In the genomic region with DNA sequence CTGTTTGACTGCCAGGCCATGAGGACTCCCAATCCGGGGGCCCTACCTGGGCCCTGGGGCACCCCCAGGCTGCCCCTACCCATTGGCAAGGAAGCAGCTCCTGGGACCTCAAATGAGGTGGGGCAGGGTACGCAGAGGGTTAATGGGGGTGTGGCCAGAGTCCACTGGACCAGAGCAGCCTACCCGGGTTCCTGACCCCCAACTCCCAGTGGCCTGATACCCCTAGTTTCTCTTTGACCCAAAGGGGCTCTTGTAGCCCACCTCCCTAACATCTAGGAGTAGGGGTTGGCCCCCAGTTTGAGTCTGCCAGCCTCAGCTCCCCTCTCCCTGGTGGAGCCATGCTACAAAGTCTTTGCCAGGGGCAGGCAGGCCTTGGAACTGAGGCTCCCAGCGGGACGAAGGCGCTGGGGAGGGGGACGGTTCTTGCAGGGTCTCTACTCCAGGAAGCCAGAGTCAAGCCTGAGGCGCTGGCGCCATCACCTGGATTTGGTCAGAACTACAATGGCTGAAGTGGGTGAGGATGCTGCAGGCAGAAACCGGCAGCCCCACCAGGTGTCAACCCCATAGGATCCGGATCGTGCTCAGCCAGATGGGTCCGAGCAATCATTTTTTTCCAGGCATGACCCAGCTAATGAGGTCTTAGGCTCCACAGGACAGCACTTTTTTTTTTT, we compare ENCODE assay signal across 8 cellular contexts. TPM values are rescaled to one million over a fixed set of nuclear protein-coding genes. Genes with fewer than 3 reads are reported as not detected.
DNase-seq lines count a peak whose midpoint lies in the region; ATAC-seq, FAIRE-seq and TF ChIP-seq lines count a peak whose summit lies in the region.

No MANE protein-coding gene starts in this region.

- H3K9ac ChIP-seq in OCI-LY3 (ENCODE audit: low read length): no peak overlapping the region

- H2AFZ ChIP-seq in OCI-LY3 (ENCODE audit: low read depth, low read length): no peak overlapping the region

- TF ChIP-seq POLR2A in prostate gland (IDR thresholded peaks at IDR 0.05): no peak

- ATAC-seq in HG03439 (IDR thresholded peaks at IDR 0.05; ENCODE audit: unreplicated experiment): no peak

- H3K4me3 ChIP-seq in HAP-1 (no peak overlapping the region), OCI-LY3 (ENCODE audit: low read length) (no peak overlapping the region), prostate gland (no peak overlapping the region)

- no peak for FAIRE-seq in urothelium cell line (lab: Jason Lieb, UNC)

- in situ Hi-C loops in HAP-1 (cut with MboI; ENCODE audit: low sequenced_read_pairs): loop anchor here (5.0 kb wide), 1 partner anchor 50 kb away; no protein-coding TSS in a partner anchor

- 20% methylated on average over 12 of the region's 13 CpGs for WGBS in prostate gland

- no peak overlapping the region for H3K4me2 ChIP-seq in OCI-LY3 (ENCODE audit: low read length)

- DNase-seq in Ammon's horn (ENCODE audit: low spot score): peak; percentile 90
- peak; percentile 78 to 94 for DNase-seq in HAP-1 (ENCODE audit: low spot score in 2 of 2)
- peak; percentile 28 for DNase-seq in activated effector memory CD4-positive, alpha-beta T cell treated with Interleukin-2 at 50 U/mL for 16 hours
- peak; percentile 95 for DNase-seq in globus pallidus (ENCODE audit: low spot score)
- peak; percentile 11 for DNase-seq in prostate gland (ENCODE audit: low spot score)
- DNase-seq in urothelium cell line (ENCODE audit: low spot score): no peak

- H4K20me1 ChIP-seq in OCI-LY3 (ENCODE audit: insufficient read depth, low read length): no peaks in the 10 kb centered on the region

- H3K4me1 ChIP-seq in HAP-1: peaks cover 22% of the 10 kb centered on the region
- H3K4me1 ChIP-seq in OCI-LY3 (ENCODE audit: low read length): peaks cover 9% of the 10 kb centered on the region
- H3K4me1 ChIP-seq in prostate gland (replicated peaks): no peaks in the 10 kb centered on the region

- no peaks in the 10 kb centered on the region for H3K79me2 ChIP-seq in OCI-LY3 (ENCODE audit: low read length)

- H3K27ac ChIP-seq in OCI-LY3 (ENCODE audit: low read length) (no peak overlapping the region), prostate gland (no peak overlapping the region)

- TF ChIP-seq CTCF in OCI-LY3 (IDR thresholded peaks at IDR 0.05; ENCODE audit: low read depth, low read length) (peak; percentile 52), prostate gland (IDR thresholded peaks at IDR 0.05) (peak in 2 of 4 experiments; percentile 29 to 36)

- H3K36me3 ChIP-seq in HAP-1 (replicated peaks) (no peaks in the 10 kb centered on the region), OCI-LY3 (replicated peaks; ENCODE audit: low read depth, low read length) (no peaks in the 10 kb centered on the region), prostate gland (no peaks in the 10 kb centered on the region)

- H3K9me3 ChIP-seq in HAP-1 (no peaks in the 10 kb centered on the region), OCI-LY3 (ENCODE audit: insufficient read depth, low read length) (no peaks in the 10 kb centered on the region), prostate gland (no peaks in the 10 kb centered on the region)

- no peaks in the 10 kb centered on the region for H3K27me3 ChIP-seq in HAP-1 (ENCODE audit: low read depth)
- peaks cover 22% of the 10 kb centered on the region for H3K27me3 ChIP-seq in OCI-LY3 (ENCODE audit: low read depth, low read length)
- no peaks in the 10 kb centered on the region for H3K27me3 ChIP-seq in prostate gland (replicated peaks; ENCODE audit: insufficient read depth)

- intact Hi-C loops in prostate gland (cut with DNase I): loop anchor here (5.0 kb wide), 1 partner anchor 50 kb away; no protein-coding TSS in a partner anchor

RNA-seq across cellular contexts. Expression of a gene that starts 8.4 kb away (rescaled TPM):
- total RNA-seq in prostate gland: 10 to 100 TPM; 25.3 to 30.5 TPM

RNA-seq across cellular contexts. Expression of a gene that starts 41.1 kb away (rescaled TPM):
- total RNA-seq in prostate gland: 10 to 100 TPM; 33.2 to 41.7 TPM

RNA-seq across cellular contexts. Expression of a gene that starts 43.6 kb away (rescaled TPM):
- 10 to 100 TPM; 27.0 to 65.8 TPM for total RNA-seq in prostate gland
